ENCODE assay signal across 16 cellular contexts in the genomic region with DNA sequence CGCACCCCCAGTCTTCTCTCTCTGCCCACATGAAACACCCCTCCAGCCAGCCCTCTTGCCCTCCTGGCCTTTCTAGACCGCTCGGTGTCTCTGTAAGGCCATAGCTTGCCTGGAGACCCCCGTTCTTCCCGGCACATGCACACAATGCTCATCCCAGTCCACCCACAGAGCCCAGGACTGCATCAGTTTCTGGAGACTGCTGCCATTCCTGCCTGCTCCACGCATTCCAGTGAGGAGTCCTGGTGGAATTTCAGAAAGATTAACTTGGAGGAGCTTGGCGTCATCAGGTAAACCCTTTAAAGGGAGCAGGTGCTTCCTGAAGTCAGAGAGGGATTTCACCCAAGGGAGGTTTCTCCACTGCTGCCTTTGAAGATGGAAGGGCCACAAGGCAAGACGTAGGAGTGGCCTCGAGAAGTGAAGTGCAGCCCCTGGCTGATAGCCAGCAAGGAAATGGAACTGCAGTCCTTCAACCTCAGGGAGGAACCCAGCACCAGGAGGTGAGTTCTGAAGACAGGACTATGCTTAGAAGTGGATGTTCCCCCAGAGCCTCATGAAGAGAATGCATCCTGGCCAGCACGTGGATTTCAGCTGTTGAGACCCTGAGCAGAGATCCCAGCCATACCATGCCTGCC. TPM values are rescaled to one million over a fixed set of nuclear protein-coding genes. Genes with fewer than 3 reads are reported as not detected.
A peak's percentile ranks its signal among the peaks of the same experiment; 100 is the strongest.
DNase-seq lines count a peak whose midpoint lies in the region; FAIRE-seq and TF ChIP-seq lines count a peak whose summit lies in the region.
"Had no signal": no experiment of that assay in that cellular context is flagged by ENCODE, and none has a peak within 500 bp of the region (broad histone marks: within the 10 kb centered on the region; RNA-seq: fewer than 3 reads in every experiment).

No MANE protein-coding gene starts in this region.

- H3K27me3 ChIP-seq in small intestine (ENCODE audit: control insufficient read depth in 2 of 2, insufficient read depth in 2 of 2, low read length in 2 of 2) = no peaks in the 10 kb centered on the region
- H3K27me3 ChIP-seq: breast epithelium, pancreas, SJCRH30 had no signal

- no peak for TF ChIP-seq POLR2A in erythroblast (IDR thresholded peaks at IDR 0.05; ENCODE audit: low read length)

- no peak for FAIRE-seq in small intestine (lab: Jason Lieb, UNC)
- FAIRE-seq: GM12892, pancreas had no signal

- no peaks in the 10 kb centered on the region for H3K9me3 ChIP-seq in small intestine (ENCODE audit: control insufficient read depth, low read depth)
- H3K9me3 ChIP-seq: breast epithelium, pancreas, SJCRH30 had no signal

- H3K27ac ChIP-seq in small intestine (ENCODE audit: low read depth in 1 of 2, low read length in 1 of 2) = no peak overlapping the region
- H3K27ac ChIP-seq: breast epithelium, pancreas, SJCRH30 had no signal

- DNase-seq in DMS53 (lab: John Stamatoyannopoulos, UW) (peak; percentile 53), HT-29 (ENCODE audit: low spot score) (peak; percentile 62), dermis blood vessel endothelial cell (peak; percentile 32), small intestine (peak; percentile 86), erythroblast (lab: John Stamatoyannopoulos, UW) (no peak), HuH-7 (ENCODE audit: low spot score) (no peak)
- DNase-seq in activated CD4-positive, alpha-beta T cell treated with anti-CD3 and anti-CD28 coated beads for 48 hours = no peak
- DNase-seq: activated CD8-positive, alpha-beta memory T cell treated with anti-CD3 and anti-CD28 coated beads, Interleukin-2, amount 50 U/mL, for 4 hours; activated effector memory CD4-positive, alpha-beta T cell treated with anti-CD3 and anti-CD28 coated beads, Interleukin-2, amount 50 U/mL, for 16 hours; HFFc6; left ventricle myocardium superior; NCI-H187; pancreas; SJCRH30 had no signal

- H3K36me3 ChIP-seq in small intestine (ENCODE audit: control insufficient read depth in 2 of 2, insufficient read depth in 2 of 2, low read length in 2 of 2) = no peaks in the 10 kb centered on the region
- H3K36me3 ChIP-seq: breast epithelium, pancreas, SJCRH30 had no signal

- WGBS in small intestine, 3 donors = 50 to 69% (median 61%) methylated on average over 10 of the region's 10 CpGs

- no peaks in the 10 kb centered on the region for H3K4me1 ChIP-seq in small intestine (ENCODE audit: control insufficient read depth in 2 of 2, insufficient read depth in 1 of 2, low read depth in 1 of 2, low read length in 1 of 2)
- H3K4me1 ChIP-seq: breast epithelium, pancreas, SJCRH30 had no signal

- no peak overlapping the region for H3K4me3 ChIP-seq in small intestine (ENCODE audit: low read depth in 1 of 2, low read length in 2 of 2)
- H3K4me3 ChIP-seq: breast epithelium, pancreas, SJCRH30 had no signal

RNA-seq across cellular contexts. Expression of a gene that starts 19.2 kb away (rescaled TPM):
- total RNA-seq in HT-29 (2014; rRNA removed; shearing (Covaris generic)) = 97.9 and 117 TPM in 2 replicates
- total RNA-seq in dermis blood vessel endothelial cell = 88.0 and 98.2 TPM in 2 replicates
- 10 to 100 TPM; 33.5 to 46.1 (median 39.1) TPM for polyA plus RNA-seq in small intestine

Comparison
In these comparisons a context has a peak if more than half of its experiments do, and no peak if none do; other contexts are left out.
1. DNase-seq: peak in DMS53 (single experiment), HT-29 (single experiment), dermis blood vessel endothelial cell (single experiment) and small intestine (single experiment); none in erythroblast (0 of 2), activated CD4-positive, alpha-beta T cell treated with anti-CD3 and anti-CD28 coated beads for 48 hours (single experiment) and HuH-7 (single experiment).